1 cellular context compared by ENCODE assay signal in genomic region chr18:3184275-3184963, GRCh38.
A peak's percentile ranks its signal among the peaks of the same experiment; 100 is the strongest.
TF ChIP-seq lines count a peak whose summit lies in the region.

No MANE protein-coding gene starts in this region.

TF ChIP-seq in HepG2, 621 proteins besides CTCF, POLR2A, EP300 and RAD21 (continued from another document):
- TF ChIP-seq, protein P1, sequence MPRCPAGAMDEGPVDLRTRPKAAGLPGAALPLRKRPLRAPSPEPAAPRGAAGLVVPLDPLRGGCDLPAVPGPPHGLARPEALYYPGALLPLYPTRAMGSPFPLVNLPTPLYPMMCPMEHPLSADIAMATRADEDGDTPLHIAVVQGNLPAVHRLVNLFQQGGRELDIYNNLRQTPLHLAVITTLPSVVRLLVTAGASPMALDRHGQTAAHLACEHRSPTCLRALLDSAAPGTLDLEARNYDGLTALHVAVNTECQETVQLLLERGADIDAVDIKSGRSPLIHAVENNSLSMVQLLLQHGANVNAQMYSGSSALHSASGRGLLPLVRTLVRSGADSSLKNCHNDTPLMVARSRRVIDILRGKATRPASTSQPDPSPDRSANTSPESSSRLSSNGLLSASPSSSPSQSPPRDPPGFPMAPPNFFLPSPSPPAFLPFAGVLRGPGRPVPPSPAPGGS (CRISPR knock-in tag; IDR thresholded peaks at IDR 0.05): no peak
- no peak for TF ChIP-seq TFE3 (CRISPR knock-in tag; IDR thresholded peaks at IDR 0.05)
- peak; percentile 23; the same call in 1 of the 2 replicates for TF ChIP-seq MYPOP (CRISPR knock-in tag; IDR thresholded peaks at IDR 0.05)
- no peak for TF ChIP-seq ZNF782 (CRISPR knock-in tag; IDR thresholded peaks at IDR 0.05; ENCODE audit: borderline replicate concordance)
- TF ChIP-seq, protein P2, sequence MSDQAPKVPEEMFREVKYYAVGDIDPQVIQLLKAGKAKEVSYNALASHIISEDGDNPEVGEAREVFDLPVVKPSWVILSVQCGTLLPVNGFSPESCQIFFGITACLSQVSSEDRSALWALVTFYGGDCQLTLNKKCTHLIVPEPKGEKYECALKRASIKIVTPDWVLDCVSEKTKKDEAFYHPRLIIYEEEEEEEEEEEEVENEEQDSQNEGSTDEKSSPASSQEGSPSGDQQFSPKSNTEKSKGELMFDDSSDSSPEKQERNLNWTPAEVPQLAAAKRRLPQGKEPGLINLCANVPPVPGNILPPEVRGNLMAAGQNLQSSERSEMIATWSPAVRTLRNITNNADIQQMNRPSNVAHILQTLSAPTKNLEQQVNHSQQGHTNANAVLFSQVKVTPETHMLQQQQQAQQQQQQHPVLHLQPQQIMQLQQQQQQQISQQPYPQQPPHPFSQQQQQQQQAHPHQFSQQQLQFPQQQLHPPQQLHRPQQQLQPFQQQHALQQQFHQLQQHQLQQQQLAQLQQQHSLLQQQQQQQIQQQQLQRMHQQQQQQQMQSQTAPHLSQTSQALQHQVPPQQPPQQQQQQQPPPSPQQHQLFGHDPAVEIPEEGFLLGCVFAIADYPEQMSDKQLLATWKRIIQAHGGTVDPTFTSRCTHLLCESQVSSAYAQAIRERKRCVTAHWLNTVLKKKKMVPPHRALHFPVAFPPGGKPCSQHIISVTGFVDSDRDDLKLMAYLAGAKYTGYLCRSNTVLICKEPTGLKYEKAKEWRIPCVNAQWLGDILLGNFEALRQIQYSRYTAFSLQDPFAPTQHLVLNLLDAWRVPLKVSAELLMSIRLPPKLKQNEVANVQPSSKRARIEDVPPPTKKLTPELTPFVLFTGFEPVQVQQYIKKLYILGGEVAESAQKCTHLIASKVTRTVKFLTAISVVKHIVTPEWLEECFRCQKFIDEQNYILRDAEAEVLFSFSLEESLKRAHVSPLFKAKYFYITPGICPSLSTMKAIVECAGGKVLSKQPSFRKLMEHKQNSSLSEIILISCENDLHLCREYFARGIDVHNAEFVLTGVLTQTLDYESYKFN (CRISPR knock-in tag; conservative IDR thresholded peaks at IDR 0.05): peak; percentile 31; the same call in 1 of the 2 replicates
- TF ChIP-seq MED13 (CRISPR knock-in tag; IDR thresholded peaks at IDR 0.05): no peak
- TF ChIP-seq ZNF20 (CRISPR knock-in tag; IDR thresholded peaks at IDR 0.05): no peak
TF ChIP-seq in HepG2: peak in this region for 14.
